ENCODE assay signal across 9 cellular contexts in the genomic region with DNA sequence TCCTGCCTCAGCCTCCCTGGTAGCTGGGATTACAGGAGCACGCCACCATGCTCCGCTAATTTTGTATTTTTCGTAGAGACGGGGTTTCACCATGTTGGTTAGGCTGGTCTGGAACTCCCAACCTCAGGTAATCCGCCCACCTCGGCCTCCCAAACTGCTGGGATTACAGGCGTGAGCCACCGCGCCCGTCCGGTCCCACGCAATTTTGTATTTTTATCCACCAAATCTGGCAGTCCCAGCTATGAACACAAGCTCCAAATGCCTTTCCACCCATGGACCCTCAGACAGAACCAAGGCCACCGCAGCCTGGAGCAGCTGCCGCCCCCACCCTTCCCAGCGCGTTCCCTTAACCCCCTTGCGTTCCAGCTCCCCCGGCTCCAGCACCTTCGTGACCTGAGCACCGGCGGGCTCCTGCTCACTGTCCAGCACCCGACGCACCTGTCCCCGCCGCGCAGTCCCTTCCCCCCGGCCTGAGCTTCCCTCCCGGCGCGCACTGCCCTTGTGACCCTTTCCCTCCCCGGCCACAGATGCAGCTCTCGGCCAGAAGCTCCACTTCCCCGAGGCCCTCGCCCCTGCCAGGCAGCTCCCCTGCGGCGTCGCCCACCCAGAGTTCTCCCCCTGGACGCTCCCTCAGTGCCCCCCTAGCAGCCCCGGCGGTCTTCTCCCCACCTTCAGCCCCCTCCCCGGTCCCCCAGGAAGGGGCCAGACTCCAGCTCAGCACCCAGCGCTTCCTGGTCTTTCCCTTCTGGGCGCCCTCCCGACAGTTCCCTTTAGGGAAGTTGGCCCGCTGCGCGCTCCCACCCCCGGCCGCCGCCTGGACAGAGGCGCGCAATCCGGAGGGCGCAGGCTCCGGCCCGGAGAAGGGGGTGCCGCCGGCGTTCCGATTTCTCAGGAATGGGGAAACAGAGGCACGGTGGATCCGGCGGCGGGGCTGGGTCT. TPM values are rescaled to one million over a fixed set of nuclear protein-coding genes. Genes with fewer than 3 reads are reported as not detected.
DNase-seq lines count a peak whose midpoint lies in the region; ATAC-seq and TF ChIP-seq lines count a peak whose summit lies in the region.
"Had no signal": no experiment of that assay in that cellular context is flagged by ENCODE, and none has a peak within 500 bp of the region (broad histone marks: within the 10 kb centered on the region; RNA-seq: fewer than 3 reads in every experiment).

No MANE protein-coding gene starts in this region.

- H3K9me3 Mint-ChIP-seq in natural killer cell treated with Interleukin-12 subunit alpha and Interleukin-12 subunit beta and Interleukin-15 and Interleukin-18, amount 100 ng/mL, for 72 hours = no peaks in the 10 kb centered on the region
- H3K9me3 Mint-ChIP-seq in natural killer cell = no peaks in the 10 kb centered on the region
- no peaks in the 10 kb centered on the region for H3K9me3 Mint-ChIP-seq in dendritic cell treated with granulocyte-macrophage colony-stimulating factor and Interleukin-4, amounts not matched to agents 40 ng/mL and 50 ng/mL, for 4 days

- no peak for DNase-seq in natural killer cell treated with Interleukin-12 subunit alpha and Interleukin-12 subunit beta and Interleukin-15 and Interleukin-18, amount 100 ng/mL, for 72 hours (ENCODE audit: low spot score)
- DNase-seq in natural killer cell (no peak), cerebellar cortex (ENCODE audit: low spot score) (no peak), GM13976 (ENCODE audit: low spot score) (no peak), NCI-H187 treated with DMSO at 0.1 percent for 48 hours (lab: John Stamatoyannopoulos, UW) (no peak), NCI-H2081 treated with DMSO at 0.1 percent for 48 hours (lab: John Stamatoyannopoulos, UW) (no peak)
- DNase-seq: SW 1271 had no signal

- H3K4me1 ChIP-seq in muscle layer of colon (ENCODE audit: insufficient read depth, low read length) = no peaks in the 10 kb centered on the region

- ATAC-seq in natural killer cell treated with Interleukin-12 subunit alpha and Interleukin-12 subunit beta and Interleukin-15 and Interleukin-18, amount 100 ng/mL, for 72 hours = no peak
- ATAC-seq in natural killer cell = no peak

- peak overlapping the region; percentile 27 to 54 for H3K4me3 ChIP-seq in muscle layer of colon (ENCODE audit: low read depth in 1 of 2, low read length in 2 of 2)

- H3K27me3 ChIP-seq in muscle layer of colon (ENCODE audit: control insufficient read depth in 1 of 2, insufficient read depth in 2 of 2, low read length in 2 of 2) = peaks cover 3 to 29% of the 10 kb centered on the region in 2 donors

- H3K4me3 Mint-ChIP-seq in natural killer cell treated with Interleukin-12 subunit alpha and Interleukin-12 subunit beta and Interleukin-15 and Interleukin-18, amount 100 ng/mL, for 72 hours = peak overlapping the region; percentile 15
- H3K4me3 Mint-ChIP-seq in natural killer cell = no peak overlapping the region
- H3K4me3 Mint-ChIP-seq in dendritic cell treated with granulocyte-macrophage colony-stimulating factor and Interleukin-4, amounts not matched to agents 40 ng/mL and 50 ng/mL, for 4 days = peak overlapping the region; percentile 90

- H3K4me1 Mint-ChIP-seq in natural killer cell treated with Interleukin-12 subunit alpha and Interleukin-12 subunit beta and Interleukin-15 and Interleukin-18, amount 100 ng/mL, for 72 hours (ENCODE audit: low read depth in 2 of 2) = peaks cover 5 to 7% of the 10 kb centered on the region in 2 donors
- peaks cover 6 to 23% of the 10 kb centered on the region in 2 donors for H3K4me1 Mint-ChIP-seq in natural killer cell
- peaks cover 37% of the 10 kb centered on the region for H3K4me1 Mint-ChIP-seq in dendritic cell treated with granulocyte-macrophage colony-stimulating factor and Interleukin-4, amounts not matched to agents 40 ng/mL and 50 ng/mL, for 4 days (ENCODE audit: low read depth)

- no peak for TF ChIP-seq CTCF in natural killer cell (IDR thresholded peaks at IDR 0.05)
- no peak for TF ChIP-seq CTCF in GM13976 (IDR thresholded peaks at IDR 0.05; ENCODE audit: borderline replicate concordance, control extremely low read depth, extremely low read depth, insufficient read depth, missing control alignments)

- no peaks in the 10 kb centered on the region for H3K9me3 ChIP-seq in muscle layer of colon (ENCODE audit: low read length)

- peaks cover 15 to 17% of the 10 kb centered on the region in 2 donors for H3K27me3 Mint-ChIP-seq in natural killer cell treated with Interleukin-12 subunit alpha and Interleukin-12 subunit beta and Interleukin-15 and Interleukin-18, amount 100 ng/mL, for 72 hours
- H3K27me3 Mint-ChIP-seq in natural killer cell (ENCODE audit: low read depth in 2 of 2) = peaks cover 18 to 34% of the 10 kb centered on the region in 2 donors
- H3K27me3 Mint-ChIP-seq in dendritic cell treated with granulocyte-macrophage colony-stimulating factor and Interleukin-4, amounts not matched to agents 40 ng/mL and 50 ng/mL, for 4 days = peaks cover 18% of the 10 kb centered on the region

- H3K27ac ChIP-seq in muscle layer of colon (ENCODE audit: low read depth, low read length) = no peak overlapping the region

- H3K9ac ChIP-seq in muscle layer of colon (ENCODE audit: low read length) = no peak overlapping the region

- no peaks in the 10 kb centered on the region for H3K36me3 Mint-ChIP-seq in natural killer cell treated with Interleukin-12 subunit alpha and Interleukin-12 subunit beta and Interleukin-15 and Interleukin-18, amount 100 ng/mL, for 72 hours
- H3K36me3 Mint-ChIP-seq in natural killer cell = no peaks in the 10 kb centered on the region
- H3K36me3 Mint-ChIP-seq in dendritic cell treated with granulocyte-macrophage colony-stimulating factor and Interleukin-4, amounts not matched to agents 40 ng/mL and 50 ng/mL, for 4 days (ENCODE audit: low read depth) = peaks cover 24% of the 10 kb centered on the region

- in situ Hi-C loops in GM13976 (cut with MboI; ENCODE audit: low sequenced_read_pairs, unreplicated experiment) = no loop called here

- no peak overlapping the region for H3K27ac Mint-ChIP-seq in natural killer cell treated with Interleukin-12 subunit alpha and Interleukin-12 subunit beta and Interleukin-15 and Interleukin-18, amount 100 ng/mL, for 72 hours
- H3K27ac Mint-ChIP-seq in natural killer cell = no peak overlapping the region
- H3K27ac Mint-ChIP-seq in dendritic cell treated with granulocyte-macrophage colony-stimulating factor and Interleukin-4, amounts not matched to agents 40 ng/mL and 50 ng/mL, for 4 days = peak overlapping the region; percentile 98

- no peaks in the 10 kb centered on the region for H3K36me3 ChIP-seq in muscle layer of colon (ENCODE audit: insufficient read depth, low read length)

- intact Hi-C loops in natural killer cell (cut with micrococcal nuclease) = no loop called here
- intact Hi-C loops in dendritic cell treated with granulocyte-macrophage colony-stimulating factor and Interleukin-4, amounts not matched to agents 40 ng/mL and 50 ng/mL, for 4 days (cut with micrococcal nuclease) = loop anchor here (2.0 kb wide), 1 partner anchor 17 kb away; no protein-coding TSS in a partner anchor

RNA-seq across cellular contexts. Expression of gene ZBED4, which starts 5.6 kb away (rescaled TPM):
- total RNA-seq in natural killer cell treated with Interleukin-12 subunit alpha and Interleukin-12 subunit beta and Interleukin-15 and Interleukin-18, amount 100 ng/mL, for 72 hours = 10 to 100 TPM; 18.3 to 30.7 TPM
- total RNA-seq in natural killer cell = 10 to 100 TPM; 21.1 to 24.5 (median 22.7) TPM

RNA-seq across cellular contexts. Expression of gene BRD1, which starts 20.3 kb away (rescaled TPM):
- total RNA-seq in natural killer cell treated with Interleukin-12 subunit alpha and Interleukin-12 subunit beta and Interleukin-15 and Interleukin-18, amount 100 ng/mL, for 72 hours = 10 to 100 TPM; 31.2 to 59.5 TPM
- 100 to 1,000 TPM; 126 to 154 (median 132) TPM for total RNA-seq in natural killer cell
